In genomic region chr22:20636945-20637344, GRCh38 we compare ENCODE assay signal across 20 cellular contexts.
A peak's percentile ranks its signal among the peaks of the same experiment; 100 is the strongest.
DNase-seq lines count a peak whose midpoint lies in the region; ATAC-seq and TF ChIP-seq lines count a peak whose summit lies in the region.
"Had no signal": no experiment of that assay in that cellular context is flagged by ENCODE, and none has a peak within 500 bp of the region (broad histone marks: within the 10 kb centered on the region; RNA-seq: fewer than 3 reads in every experiment).

No MANE protein-coding gene starts in this region.

- intact Hi-C loops in cardiac septum (cut with DNase I) (no loop called here), heart right ventricle (cut with DNase I) (no loop called here)

- H3K36me3 Mint-ChIP-seq in progenitor cell of endocrine pancreas (ENCODE audit: insufficient read depth) = no peaks in the 10 kb centered on the region
- H3K36me3 Mint-ChIP-seq: CD4-positive, CD25-positive, alpha-beta regulatory T cell; CD8-positive, alpha-beta T cell had no signal

- no peaks in the 10 kb centered on the region for H3K4me1 ChIP-seq in heart right ventricle
- H3K4me1 ChIP-seq: A549 had no signal

- peaks cover 0 to 8% (median 0%) of the 10 kb centered on the region in 11 donors for H3K9me3 ChIP-seq in heart right ventricle
- H3K9me3 ChIP-seq: A549 had no signal

- DNase-seq in cardiac septum (ENCODE audit: low spot score) (peak; percentile 12), heart right ventricle (no peak), H7 (peak; percentile 7), mesenteric fat pad (ENCODE audit: low spot score) (peak; percentile 51), progenitor cell of endocrine pancreas (ENCODE audit: low spot score, unreplicated experiment) (no peak)
- DNase-seq: 8988T; ACHN; CD4-positive, CD25-positive, alpha-beta regulatory T cell; CD8-positive, alpha-beta T cell; DMS 273 treated with DMSO at 0.1 percent for 48 hours; DMS79; EL; GDM1; GM23248; H9 had no signal

- TF ChIP-seq CTCF in heart right ventricle (IDR thresholded peaks at IDR 0.05) = no peak
- no peak for TF ChIP-seq CTCF in progenitor cell of endocrine pancreas (IDR thresholded peaks at IDR 0.05; ENCODE audit: unreplicated experiment)

- no peak for ATAC-seq in heart right ventricle
- no peak for ATAC-seq in HG03442 (IDR thresholded peaks at IDR 0.05; ENCODE audit: unreplicated experiment)
- ATAC-seq: A549; CD8-positive, alpha-beta T cell; GM12878; HCT116 had no signal

- H3K4me3 Mint-ChIP-seq in progenitor cell of endocrine pancreas (ENCODE audit: low read depth) = no peak overlapping the region
- H3K4me3 Mint-ChIP-seq: CD4-positive, CD25-positive, alpha-beta regulatory T cell; CD8-positive, alpha-beta T cell; H9 had no signal

- no peak overlapping the region for H3K4me3 ChIP-seq in heart right ventricle
- H3K4me3 ChIP-seq in H7 (ENCODE audit: insufficient read depth, low read depth, low read length) = no peak overlapping the region
- H3K4me3 ChIP-seq: A549, GM12878, GM23248 had no signal

- H3K36me3 ChIP-seq in heart right ventricle = no peaks in the 10 kb centered on the region
- no peaks in the 10 kb centered on the region for H3K36me3 ChIP-seq in H7 (replicated peaks; ENCODE audit: control insufficient read depth, insufficient read depth, low read length)

- H3K27ac Mint-ChIP-seq in progenitor cell of endocrine pancreas = no peak overlapping the region
- H3K27ac Mint-ChIP-seq: CD8-positive, alpha-beta T cell; H9 had no signal

- peaks cover 3% of the 10 kb centered on the region for H3K9me3 Mint-ChIP-seq in progenitor cell of endocrine pancreas (ENCODE audit: low read depth)
- H3K9me3 Mint-ChIP-seq: CD8-positive, alpha-beta T cell had no signal

- peaks cover 14% of the 10 kb centered on the region for H3K27me3 Mint-ChIP-seq in progenitor cell of endocrine pancreas

- no peak overlapping the region for H3K27ac ChIP-seq in heart right ventricle
- H3K27ac ChIP-seq: A549, C4-2B, GM23248 had no signal

- peaks cover 4% of the 10 kb centered on the region for H3K4me1 Mint-ChIP-seq in progenitor cell of endocrine pancreas (ENCODE audit: low read depth)

- H3K27me3 ChIP-seq in heart right ventricle = peaks cover 4 to 42% (median 29%) of the 10 kb centered on the region in 7 donors
- H3K27me3 ChIP-seq in H7 (ENCODE audit: control insufficient read depth, insufficient read depth, low read length) = no peaks in the 10 kb centered on the region

- 75 to 80% methylated on average over 2 of the region's 2 CpGs for WGBS in heart right ventricle, 2 donors

Comparison
In these comparisons a context has a peak if more than half of its experiments do, and no peak if none do; other contexts are left out.
1. DNase-seq: peak in cardiac septum (single experiment), H7 (single experiment) and mesenteric fat pad (single experiment); none in heart right ventricle (0 of 2) and progenitor cell of endocrine pancreas (single experiment).